20 cellular contexts compared by ENCODE assay signal in the genomic region with DNA sequence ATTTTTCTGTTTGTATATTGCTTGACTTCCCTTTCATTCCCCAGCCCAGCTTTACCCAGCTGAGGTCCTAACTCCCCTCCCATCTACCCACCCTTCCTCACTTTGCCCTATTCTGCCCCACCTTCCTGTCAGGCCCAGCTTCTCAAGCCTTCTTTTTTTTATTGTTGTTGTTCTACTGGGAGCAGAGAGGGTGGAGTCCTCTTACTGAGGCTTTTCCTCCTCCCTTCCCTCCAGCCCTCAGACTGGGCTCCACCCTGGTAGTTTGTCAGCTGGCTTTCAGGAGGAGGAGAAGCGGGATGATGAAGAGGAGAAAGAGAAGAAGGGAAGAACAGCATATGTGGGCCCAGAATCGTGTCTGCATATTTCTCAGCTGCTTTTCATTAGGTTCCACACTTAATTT. TPM values are rescaled to one million over a fixed set of nuclear protein-coding genes. Genes with fewer than 3 reads are reported as not detected.
DNase-seq lines count a peak whose midpoint lies in the region; ATAC-seq and TF ChIP-seq lines count a peak whose summit lies in the region.
"Had no signal": no experiment of that assay in that cellular context is flagged by ENCODE, and none has a peak within 500 bp of the region (broad histone marks: within the 10 kb centered on the region; RNA-seq: fewer than 3 reads in every experiment).

No MANE protein-coding gene starts in this region.

- H3K9me3 Mint-ChIP-seq in activated CD8-positive, alpha-beta T cell treated with anti-CD3 and anti-CD28 coated beads, Interleukin-2, amount 10 ng/mL, durations not matched to agents 7 days and 5 days (ENCODE audit: insufficient read depth), result no peaks in the 10 kb centered on the region
- H3K9me3 Mint-ChIP-seq: HFFc6; stimulated activated naive B cell treated with anti-CD40 and anti-IgM and Interleukin-4, amounts not matched to agents 10 μg/mL and 1 μg/mL and 100 μg/mL, for 72 hours had no signal

- no peak overlapping the region for H3K27ac Mint-ChIP-seq in activated CD8-positive, alpha-beta T cell treated with anti-CD3 and anti-CD28 coated beads, Interleukin-2, amount 10 ng/mL, durations not matched to agents 7 days and 5 days
- H3K27ac Mint-ChIP-seq: B cell; HFFc6; stimulated activated naive B cell treated with anti-CD40 and anti-IgM and Interleukin-4, amounts not matched to agents 10 μg/mL and 1 μg/mL and 100 μg/mL, for 72 hours had no signal

- TF ChIP-seq EP300 in tibial nerve (IDR thresholded peaks at IDR 0.05), result no peak

- H3K9me3 ChIP-seq in HEK293 (ENCODE audit: control insufficient read depth, insufficient read depth, low read depth, low read length) (no peaks in the 10 kb centered on the region; the same call in 1 of the 2 replicates), tibial nerve (no peaks in the 10 kb centered on the region)

- no peak overlapping the region for H3K27ac ChIP-seq in HEK293 (ENCODE audit: extremely low read depth, low read depth, low read length)
- H3K27ac ChIP-seq in coronary artery, result peak overlapping the region; percentile 33 to 64
- peak overlapping the region in 3 of 4 donors; percentile 19 to 69 (median 62) for H3K27ac ChIP-seq in tibial nerve
- H3K27ac ChIP-seq: cardiac muscle cell had no signal

- ATAC-seq in left colon (peak; percentile 87), GM18868 (IDR thresholded peaks at IDR 0.05; ENCODE audit: unreplicated experiment) (no peak)
- ATAC-seq in activated CD8-positive, alpha-beta T cell treated with anti-CD3 and anti-CD28 coated beads, Interleukin-2, amount 10 ng/mL, durations not matched to agents 7 days and 5 days, result no peak
- ATAC-seq: stimulated activated naive B cell treated with anti-CD40 and anti-IgM and Interleukin-4, amounts not matched to agents 10 μg/mL and 1 μg/mL and 100 μg/mL, for 72 hours had no signal

- peaks cover 16% of the 10 kb centered on the region for H3K27me3 Mint-ChIP-seq in activated CD8-positive, alpha-beta T cell treated with anti-CD3 and anti-CD28 coated beads, Interleukin-2, amount 10 ng/mL, durations not matched to agents 7 days and 5 days (ENCODE audit: low read depth)
- H3K27me3 Mint-ChIP-seq: B cell had no signal

- DNase-seq in coronary artery (ENCODE audit: low spot score) (no peak), left colon (peak; percentile 24 to 49), tibial nerve (ENCODE audit: low spot score in 2 of 2) (peak in 1 of 2 donors; percentile 8), globus pallidus (ENCODE audit: low spot score) (no peak)
- no peak for DNase-seq in activated CD8-positive, alpha-beta T cell treated with anti-CD3 and anti-CD28 coated beads, Interleukin-2, amount 10 ng/mL, durations not matched to agents 7 days and 5 days
- DNase-seq: activated CD4-positive, CD25-positive, alpha-beta regulatory T cell; activated CD8-positive, alpha-beta memory T cell treated with anti-CD3 and anti-CD28 coated beads for 24 hours; HFFc6; hippocampal formation; KBM-7; NCI-H510A; SHP77 treated with DMSO at 0.1 percent for 48 hours; stimulated activated CD4-positive, alpha-beta T cell treated with anti-CD3 and anti-CD28 coated beads, Interleukin-15, amount 100 ng/mL, for 24 hours; stimulated activated naive B cell treated with anti-CD40 and anti-IgM and Interleukin-4, amounts not matched to agents 10 μg/mL and 1 μg/mL and 100 μg/mL, for 72 hours; T-helper 1 cell had no signal

- H3K4me1 Mint-ChIP-seq in activated CD8-positive, alpha-beta T cell treated with anti-CD3 and anti-CD28 coated beads, Interleukin-2, amount 10 ng/mL, durations not matched to agents 7 days and 5 days (ENCODE audit: low read depth), result peaks cover 12% of the 10 kb centered on the region

- TF ChIP-seq POLR2A in tibial nerve (IDR thresholded peaks at IDR 0.05), result no peak

- POLR2A ChIA-PET in HEK293 (lab: Yijun Ruan, JAX), result no interaction called here
- POLR2A ChIA-PET in activated CD8-positive, alpha-beta T cell treated with anti-CD3 and anti-CD28 coated beads, Interleukin-2, amount 10 ng/mL, durations not matched to agents 7 days and 5 days (lab: Charles Lee), result no interaction called here

- H3K36me3 ChIP-seq in HEK293 (ENCODE audit: control insufficient read depth in 2 of 2, insufficient read depth in 1 of 2, low read length in 2 of 2) (no peaks in the 10 kb centered on the region), tibial nerve (no peaks in the 10 kb centered on the region)
- H3K36me3 ChIP-seq: cardiac muscle cell had no signal

- WGBS in tibial nerve, 2 donors, result 22 to 38% methylated on average over 2 of the region's 2 CpGs

- intact Hi-C loops in left colon (cut with DNase I, micrococcal nuclease), result no loop called here

- peaks cover 0 to 12% of the 10 kb centered on the region in 2 donors for H3K27me3 ChIP-seq in tibial nerve
- H3K27me3 ChIP-seq: cardiac muscle cell had no signal

- H3K4me3 Mint-ChIP-seq in activated CD8-positive, alpha-beta T cell treated with anti-CD3 and anti-CD28 coated beads, Interleukin-2, amount 10 ng/mL, durations not matched to agents 7 days and 5 days, result no peak overlapping the region
- H3K4me3 Mint-ChIP-seq: B cell; HFFc6; stimulated activated naive B cell treated with anti-CD40 and anti-IgM and Interleukin-4, amounts not matched to agents 10 μg/mL and 1 μg/mL and 100 μg/mL, for 72 hours had no signal

- CTCF ChIA-PET in HEK293 (lab: Yijun Ruan, JAX), result interaction anchor here (0.7 to 1.4 kb wide), 3 partner anchors 9 to 498 kb away, joined by 3 to 5 read pairs (median 5); no protein-coding TSS in a partner anchor
- CTCF ChIA-PET in activated CD8-positive, alpha-beta T cell treated with anti-CD3 and anti-CD28 coated beads, Interleukin-2, amount 10 ng/mL, durations not matched to agents 7 days and 5 days (lab: Charles Lee), result interaction anchor here (0.6 kb wide), 1 partner anchor 20 kb away, joined by 3 read pairs; no protein-coding TSS in a partner anchor

- H3K4me1 ChIP-seq in HEK293 (ENCODE audit: control insufficient read depth, insufficient read depth, low read length) (no peaks in the 10 kb centered on the region), tibial nerve (peaks cover 0 to 18% (median 0%) of the 10 kb centered on the region in 4 donors)

- no peaks in the 10 kb centered on the region for H3K36me3 Mint-ChIP-seq in activated CD8-positive, alpha-beta T cell treated with anti-CD3 and anti-CD28 coated beads, Interleukin-2, amount 10 ng/mL, durations not matched to agents 7 days and 5 days (ENCODE audit: low read depth)
- H3K36me3 Mint-ChIP-seq: stimulated activated naive B cell treated with anti-CD40 and anti-IgM and Interleukin-4, amounts not matched to agents 10 μg/mL and 1 μg/mL and 100 μg/mL, for 72 hours had no signal

- TF ChIP-seq CTCF in HEK293 (tag by site-specific recombination; IDR thresholded peaks at IDR 0.05) (no peak), coronary artery (IDR thresholded peaks at IDR 0.05) (no peak), tibial nerve (IDR thresholded peaks at IDR 0.05) (no peak)

- H3K4me3 ChIP-seq in HEK293 (ENCODE audit: low read depth, low read length), result no peak overlapping the region
- no peak overlapping the region for H3K4me3 ChIP-seq in coronary artery
- no peak overlapping the region for H3K4me3 ChIP-seq in tibial nerve
- H3K4me3 ChIP-seq: cardiac muscle cell had no signal

TF ChIP-seq in HEK293, 187 proteins besides CTCF, POLR2A, EP300 and RAD21:
- TF ChIP-seq KLF1 (tag by site-specific recombination; IDR thresholded peaks at IDR 0.05), result peak; percentile 88
- no peak for TF ChIP-seq ZNF37A (tag by site-specific recombination; IDR thresholded peaks at IDR 0.05)
- no peak for TF ChIP-seq ZBTB17 (tag by site-specific recombination; IDR thresholded peaks at IDR 0.05)

RNA-seq across cellular contexts. Expression of gene KLF8, which starts 3.2 kb away (rescaled TPM):
- total RNA-seq in left colon (1 to 10 TPM; 2.4 to 3.8 TPM), tibial nerve (10 to 100 TPM; 20.5 to 28.8 (median 24.1) TPM)
- total RNA-seq in activated CD8-positive, alpha-beta T cell treated with anti-CD3 and anti-CD28 coated beads, Interleukin-2, amount 10 ng/mL, durations not matched to agents 7 days and 5 days, result 1 to 10 TPM; 2.8 TPM
- total RNA-seq: G401 had no signal

Comparison
In these comparisons a context has a peak if more than half of its experiments do, and no peak if none do; other contexts are left out.
1. DNase-seq: peak in left colon (2 of 2); none in coronary artery (single experiment), activated CD8-positive, alpha-beta T cell treated with anti-CD3 and anti-CD28 coated beads, Interleukin-2, amount 10 ng/mL, durations not matched to agents 7 days and 5 days (single experiment) and globus pallidus (single experiment).
2. RNA of gene KLF8, which starts 3.2 kb away (total RNA-seq): 20.5 to 28.8 TPM in tibial nerve; 2.4 to 3.8 TPM in left colon and 2.8 TPM in activated CD8-positive, alpha-beta T cell treated with anti-CD3 and anti-CD28 coated beads, Interleukin-2, amount 10 ng/mL, durations not matched to agents 7 days and 5 days; every median in the first group is over 4 times any median in the second.